Comparison of ENCODE assay signal across 1 cellular context in genomic region chr12:80690090-80690489, GRCh38.
TF ChIP-seq lines count a peak whose summit lies in the region.

No MANE protein-coding gene starts in this region.

TF ChIP-seq in HepG2, 621 proteins besides CTCF, POLR2A, EP300 and RAD21 (continued from another document):
- TF ChIP-seq, protein P1, sequence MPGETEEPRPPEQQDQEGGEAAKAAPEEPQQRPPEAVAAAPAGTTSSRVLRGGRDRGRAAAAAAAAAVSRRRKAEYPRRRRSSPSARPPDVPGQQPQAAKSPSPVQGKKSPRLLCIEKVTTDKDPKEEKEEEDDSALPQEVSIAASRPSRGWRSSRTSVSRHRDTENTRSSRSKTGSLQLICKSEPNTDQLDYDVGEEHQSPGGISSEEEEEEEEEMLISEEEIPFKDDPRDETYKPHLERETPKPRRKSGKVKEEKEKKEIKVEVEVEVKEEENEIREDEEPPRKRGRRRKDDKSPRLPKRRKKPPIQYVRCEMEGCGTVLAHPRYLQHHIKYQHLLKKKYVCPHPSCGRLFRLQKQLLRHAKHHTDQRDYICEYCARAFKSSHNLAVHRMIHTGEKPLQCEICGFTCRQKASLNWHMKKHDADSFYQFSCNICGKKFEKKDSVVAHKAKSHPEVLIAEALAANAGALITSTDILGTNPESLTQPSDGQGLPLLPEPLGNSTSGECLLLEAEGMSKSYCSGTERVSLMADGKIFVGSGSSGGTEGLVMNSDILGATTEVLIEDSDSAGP (CRISPR knock-in tag; IDR thresholded peaks at IDR 0.05; ENCODE audit: borderline replicate concordance): no peak
